8 cellular contexts compared by ENCODE assay signal in genomic region chr16:67249178-67249759, GRCh38. TPM values are rescaled to one million over a fixed set of nuclear protein-coding genes. Genes with fewer than 3 reads are reported as not detected.
A peak's percentile ranks its signal among the peaks of the same experiment; 100 is the strongest.
DNase-seq lines count a peak whose midpoint lies in the region; ATAC-seq and TF ChIP-seq lines count a peak whose summit lies in the region.

No MANE protein-coding gene starts in this region.

- H3K27ac ChIP-seq in SJSA1 (peak overlapping the region; percentile 40; the same call in 1 of the 2 replicates), gastrocnemius medialis (peak overlapping the region; percentile 94 to 99 (median 98))

- peak overlapping the region; percentile 57; the same call in 1 of the 2 replicates for H3K4me3 ChIP-seq in GM08714 (ENCODE audit: low read length)
- peak overlapping the region; percentile 50 for H3K4me3 ChIP-seq in SJSA1
- H3K4me3 ChIP-seq in fibroblast of mammary gland (ENCODE audit: control insufficient read depth, low read depth, low read length), result peak overlapping the region; percentile 55
- peak overlapping the region; percentile 68 to 93 (median 88) for H3K4me3 ChIP-seq in gastrocnemius medialis

- DNase-seq in SJSA1 (ENCODE audit: low read depth in 1 of 2, low spot score in 2 of 2), result no peak
- no peak for DNase-seq in fibroblast of mammary gland (ENCODE audit: low read depth)
- DNase-seq in gastrocnemius medialis, result no peak
- no peak for DNase-seq in NCI-H446 treated with DMSO at 0.1 percent for 48 hours (lab: John Stamatoyannopoulos, UW)
- no peak for DNase-seq in KG1 (lab: John Stamatoyannopoulos, UW)
- DNase-seq in NCI-H1694 treated with DMSO at 0.1 percent for 48 hours (lab: John Stamatoyannopoulos, UW), result no peak
- DNase-seq in NCI-H2081 treated with DMSO at 0.1 percent for 48 hours (lab: John Stamatoyannopoulos, UW), result no peak

- H3K4me1 ChIP-seq in SJSA1 (replicated peaks) (peaks cover 53% of the 10 kb centered on the region), gastrocnemius medialis (peaks cover 37% of the 10 kb centered on the region in 2 donors)

- H3K27me3 ChIP-seq in SJSA1 (replicated peaks), result no peaks in the 10 kb centered on the region
- no peaks in the 10 kb centered on the region for H3K27me3 ChIP-seq in gastrocnemius medialis

- TF ChIP-seq CTCF in fibroblast of mammary gland (conservative IDR thresholded peaks at IDR 0.05; ENCODE audit: control insufficient read depth, insufficient read depth, low read depth, low read length), result no peak
- TF ChIP-seq CTCF in gastrocnemius medialis (IDR thresholded peaks at IDR 0.05 in 4 of 5, conservative IDR thresholded peaks at IDR 0.05 in 1 of 5), result peak in 1 of 5 experiments; percentile 3

- H3K9me3 ChIP-seq in SJSA1 (replicated peaks) (no peaks in the 10 kb centered on the region), gastrocnemius medialis (no peaks in the 10 kb centered on the region)

- in situ Hi-C loops in gastrocnemius medialis (cut with MboI; ENCODE audit: low sequenced_read_pairs in 4 of 4), result no loop called here

- intact Hi-C loops in gastrocnemius medialis (cut with DNase I; ENCODE audit: low total_unique reads), result loop anchor here (5.0 kb wide), 3 partner anchors 87 to 823 kb away; partner anchors contain the start of gene HSF4

- H3K36me3 ChIP-seq in SJSA1, result no peaks in the 10 kb centered on the region
- H3K36me3 ChIP-seq in gastrocnemius medialis, result no peaks in the 10 kb centered on the region

- no peak for ATAC-seq in gastrocnemius medialis

- no peak for TF ChIP-seq POLR2A in gastrocnemius medialis (IDR thresholded peaks at IDR 0.05)

RNA-seq across cellular contexts. Expression of gene SLC9A5, which starts 0.5 kb away (rescaled TPM):
- 1.2 and 1.6 TPM in 2 replicates for total RNA-seq in SJSA1 (2014; rRNA removed; shearing (Covaris generic))
- 1 to 10 TPM in 3 of 4 donors, under 1 TPM in 1; 0.61 to 2.0 (median 1.2) TPM for total RNA-seq in gastrocnemius medialis

RNA-seq across cellular contexts. Expression of gene FHOD1, which starts 2.0 kb away (rescaled TPM):
- 15.8 and 18.5 TPM in 2 replicates for total RNA-seq in SJSA1 (2014; rRNA removed; shearing (Covaris generic))
- 10 to 100 TPM; 26.3 to 65.3 (median 52.4) TPM for total RNA-seq in gastrocnemius medialis

RNA-seq across cellular contexts. Expression of gene TMEM208, which starts 22.3 kb away (rescaled TPM):
- 38.7 and 38.9 TPM in 2 replicates for total RNA-seq in SJSA1 (2014; rRNA removed; shearing (Covaris generic))
- total RNA-seq in gastrocnemius medialis, result 10 to 100 TPM; 14.7 to 35.8 (median 29.2) TPM

RNA-seq across cellular contexts. Expression of gene PLEKHG4, which starts 30.1 kb away (rescaled TPM):
- 5.0 and 15.1 TPM in 2 replicates for total RNA-seq in SJSA1 (2014; rRNA removed; shearing (Covaris generic))
- total RNA-seq in gastrocnemius medialis, result 10 to 100 TPM in 1 of 4 donors, 1 to 10 TPM in 3; 1.1 to 16.5 (median 2.6) TPM

RNA-seq across cellular contexts. Expression of gene ELMO3, which starts 50.3 kb away (rescaled TPM):
- 0.72 and 1.1 TPM in 2 replicates for total RNA-seq in SJSA1 (2014; rRNA removed; shearing (Covaris generic))
- total RNA-seq in gastrocnemius medialis, result under 1 TPM; 0.09 to 0.55 (median 0.29) TPM
